ENCODE assay signal across 3 cellular contexts in genomic region chr2:168445960-168446359, GRCh38.
TF ChIP-seq lines count a peak whose summit lies in the region.

No MANE protein-coding gene starts in this region.

TF ChIP-seq in HepG2, 621 proteins besides CTCF, POLR2A, EP300 and RAD21:
- peak; percentile 40 to 58 for TF ChIP-seq MAFK (conservative IDR thresholded peaks at IDR 0.05 in 1 of 2, IDR thresholded peaks at IDR 0.05 in 1 of 2; ENCODE audit: low read length in 2 of 2)
- TF ChIP-seq ZNF329 (CRISPR knock-in tag; IDR thresholded peaks at IDR 0.05; ENCODE audit: low read depth): no peak
- TF ChIP-seq NFE2L2 (IDR thresholded peaks at IDR 0.05; ENCODE audit: low read length): no peak
- peak; percentile 65 for TF ChIP-seq MAFF (IDR thresholded peaks at IDR 0.05; ENCODE audit: low read depth, low read length)
- no peak for TF ChIP-seq ZNF451 (CRISPR knock-in tag; IDR thresholded peaks at IDR 0.05)
- no peak for TF ChIP-seq FOXO4 (CRISPR knock-in tag; conservative IDR thresholded peaks at IDR 0.05)
- no peak for TF ChIP-seq GPN1 (CRISPR knock-in tag; IDR thresholded peaks at IDR 0.05; ENCODE audit: borderline replicate concordance)
- TF ChIP-seq PBX2 (CRISPR knock-in tag; IDR thresholded peaks at IDR 0.05): no peak
- TF ChIP-seq ZNF609 (CRISPR knock-in tag; IDR thresholded peaks at IDR 0.05; ENCODE audit: borderline replicate concordance): no peak

TF ChIP-seq in A549, 52 proteins besides CTCF, POLR2A, EP300 and RAD21:
- TF ChIP-seq HOXA7 (CRISPR knock-in tag; IDR thresholded peaks at IDR 0.05) (no peak), FOSL2 (IDR thresholded peaks at IDR 0.05) (no peak), FOSL2 (CRISPR knock-in tag; IDR thresholded peaks at IDR 0.05) (no peak), KDM1A (IDR thresholded peaks at IDR 0.05; ENCODE audit: low read depth) (no peak), MAFK (IDR thresholded peaks at IDR 0.05; ENCODE audit: partially characterized antibody) (peak; percentile 13), JUN (IDR thresholded peaks at IDR 0.05) (no peak), EHMT2 (IDR thresholded peaks at IDR 0.05; ENCODE audit: low read depth) (no peak)

TF ChIP-seq in K562, 482 proteins besides CTCF, POLR2A, EP300 and RAD21:
- TF ChIP-seq ZNF57 (CRISPR knock-in tag; IDR thresholded peaks at IDR 0.05) (no peak), GATAD2B (IDR thresholded peaks at IDR 0.05; ENCODE audit: borderline replicate concordance) (no peak), ATF3 (IDR thresholded peaks at IDR 0.05) (0 out of 2 replicates have a peak, but pooled peaks have one; percentile 10), ATF3 (CRISPR knock-in tag; conservative IDR thresholded peaks at IDR 0.05) (no peak), ZNF316 (IDR thresholded peaks at IDR 0.05) (peak; percentile 83), PHF21A (IDR thresholded peaks at IDR 0.05; ENCODE audit: borderline replicate concordance, low read depth) (no peak), MAFG (tag; conservative IDR thresholded peaks at IDR 0.05) (peak; percentile 68), C11orf30 (IDR thresholded peaks at IDR 0.05; ENCODE audit: low read depth) (peak; percentile 85), FUS (optimal IDR thresholded peaks at IDR 0.05; ENCODE audit: low read depth, low read length) (no peak)
